ENCODE assay signal across 1 cellular context in genomic region chr9:114349713-114350480, GRCh38.
TF ChIP-seq lines count a peak whose summit lies in the region.

No MANE protein-coding gene starts in this region.

TF ChIP-seq in GM23338, 12 proteins besides CTCF, POLR2A, EP300 and RAD21 (continued from another document):
- TF ChIP-seq ETS1 (IDR thresholded peaks at IDR 0.05) (no peak), EZH2 (IDR thresholded peaks at IDR 0.05; ENCODE audit: low read depth, unreplicated experiment) (no peak), POLR2AphosphoS5 (IDR thresholded peaks at IDR 0.05; ENCODE audit: low read depth) (no peak)
